ENCODE assay signal across 28 cellular contexts in the genomic region with DNA sequence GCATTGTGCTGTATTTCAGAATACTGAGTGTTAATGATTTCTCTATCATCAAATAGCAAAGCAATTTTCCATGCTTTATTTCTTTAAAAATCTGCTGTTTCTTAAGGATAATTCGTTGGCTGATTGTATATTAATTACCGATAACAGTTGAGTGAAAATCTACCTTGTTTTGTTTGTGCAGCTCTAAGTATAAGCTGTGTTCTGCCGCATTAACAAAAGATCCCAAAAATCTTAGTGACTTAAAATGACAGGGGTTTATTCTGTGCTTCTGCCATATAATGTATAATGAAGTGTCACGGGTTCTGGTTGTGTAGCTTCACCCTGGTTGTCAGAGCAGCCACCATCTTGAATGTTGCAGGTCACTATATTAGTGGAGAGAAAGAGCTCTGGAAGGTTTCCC.
"Had no signal": no experiment of that assay in that cellular context is flagged by ENCODE, and none has a peak within 500 bp of the region (broad histone marks: within the 10 kb centered on the region; RNA-seq: fewer than 3 reads in every experiment).

No MANE protein-coding gene starts in this region.

- H3K27me3 ChIP-seq: colonic mucosa, dorsolateral prefrontal cortex, esophagus muscularis mucosa, esophagus squamous epithelium, foreskin keratinocyte, gastrocnemius medialis, heart left ventricle had no signal

- ATAC-seq: effector memory CD8-positive, alpha-beta T cell; esophagus mucosa; foreskin keratinocyte; gastrocnemius medialis; gastroesophageal sphincter; heart left ventricle; heart right ventricle had no signal

- FAIRE-seq: colon, endometrium, endothelial cell of umbilical vein, frontal cortex had no signal

- H3K4me1 ChIP-seq: colonic mucosa, esophagus muscularis mucosa, esophagus squamous epithelium, foreskin keratinocyte, gastrocnemius medialis, gastroesophageal sphincter, heart left ventricle, heart right ventricle had no signal

- H3K36me3 ChIP-seq: colonic mucosa, esophagus muscularis mucosa, esophagus squamous epithelium, gastrocnemius medialis, gastroesophageal sphincter, heart left ventricle, heart right ventricle had no signal

- DNase-seq: colonic mucosa; cortex of kidney; dermis blood vessel endothelial cell; dorsolateral prefrontal cortex; effector CD4-positive, alpha-beta T cell; effector CD8-positive, alpha-beta T cell; effector memory CD4-positive, alpha-beta T cell; effector memory CD8-positive, alpha-beta T cell; endodermal cell; erythroblast; esophagus squamous epithelium; foreskin fibroblast; foreskin keratinocyte; foreskin melanocyte; gastrocnemius medialis; glutamatergic neuron; head of caudate nucleus; heart left ventricle; heart right ventricle had no signal

- H3K27ac ChIP-seq: colonic mucosa, coronary artery, dorsolateral prefrontal cortex, epithelial cell of prostate, esophagus muscularis mucosa, esophagus squamous epithelium, foreskin keratinocyte, gastrocnemius medialis, gastroesophageal sphincter, heart left ventricle, heart right ventricle had no signal

- H3K9me3 ChIP-seq: colonic mucosa, esophagus muscularis mucosa, esophagus squamous epithelium, gastrocnemius medialis, gastroesophageal sphincter had no signal

- H3K4me3 ChIP-seq: colonic mucosa, coronary artery, dorsolateral prefrontal cortex, esophagus muscularis mucosa, esophagus squamous epithelium, gastrocnemius medialis, gastroesophageal sphincter, heart left ventricle, heart right ventricle had no signal
